In genomic region chr3:188947983-188948657, GRCh38 we compare ENCODE assay signal across 2 cellular contexts.
TF ChIP-seq lines count a peak whose summit lies in the region.

No MANE protein-coding gene starts in this region.

TF ChIP-seq in liver, 16 proteins besides CTCF, POLR2A, EP300 and RAD21 (continued from another document):
- TF ChIP-seq REST (IDR thresholded peaks at IDR 0.05) (peak; percentile 88), FOXA2 (IDR thresholded peaks at IDR 0.05) (peak; percentile 26)
- TF ChIP-seq, protein P1, sequence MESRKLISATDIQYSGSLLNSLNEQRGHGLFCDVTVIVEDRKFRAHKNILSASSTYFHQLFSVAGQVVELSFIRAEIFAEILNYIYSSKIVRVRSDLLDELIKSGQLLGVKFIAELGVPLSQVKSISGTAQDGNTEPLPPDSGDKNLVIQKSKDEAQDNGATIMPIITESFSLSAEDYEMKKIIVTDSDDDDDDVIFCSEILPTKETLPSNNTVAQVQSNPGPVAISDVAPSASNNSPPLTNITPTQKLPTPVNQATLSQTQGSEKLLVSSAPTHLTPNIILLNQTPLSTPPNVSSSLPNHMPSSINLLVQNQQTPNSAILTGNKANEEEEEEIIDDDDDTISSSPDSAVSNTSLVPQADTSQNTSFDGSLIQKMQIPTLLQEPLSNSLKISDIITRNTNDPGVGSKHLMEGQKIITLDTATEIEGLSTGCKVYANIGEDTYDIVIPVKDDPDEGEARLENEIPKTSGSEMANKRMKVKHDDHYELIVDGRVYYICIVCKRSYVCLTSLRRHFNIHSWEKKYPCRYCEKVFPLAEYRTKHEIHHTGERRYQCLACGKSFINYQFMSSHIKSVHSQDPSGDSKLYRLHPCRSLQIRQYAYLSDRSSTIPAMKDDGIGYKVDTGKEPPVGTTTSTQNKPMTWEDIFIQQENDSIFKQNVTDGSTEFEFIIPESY (IDR thresholded peaks at IDR 0.05) = peak; percentile 88

TF ChIP-seq in HepG2, 621 proteins besides CTCF, POLR2A, EP300 and RAD21 (continued from another document):
- no peak for TF ChIP-seq ZHX2 (IDR thresholded peaks at IDR 0.05; ENCODE audit: low read depth)
- TF ChIP-seq ZHX2 (CRISPR knock-in tag; IDR thresholded peaks at IDR 0.05; ENCODE audit: borderline replicate concordance) = no peak
- no peak for TF ChIP-seq ZNF343 (CRISPR knock-in tag; IDR thresholded peaks at IDR 0.05)
- TF ChIP-seq ZNF614 (CRISPR knock-in tag; IDR thresholded peaks at IDR 0.05; ENCODE audit: borderline replicate concordance) = no peak
- TF ChIP-seq ZNF841 (CRISPR knock-in tag; IDR thresholded peaks at IDR 0.05; ENCODE audit: borderline replicate concordance) = no peak
- TF ChIP-seq, protein P2, sequence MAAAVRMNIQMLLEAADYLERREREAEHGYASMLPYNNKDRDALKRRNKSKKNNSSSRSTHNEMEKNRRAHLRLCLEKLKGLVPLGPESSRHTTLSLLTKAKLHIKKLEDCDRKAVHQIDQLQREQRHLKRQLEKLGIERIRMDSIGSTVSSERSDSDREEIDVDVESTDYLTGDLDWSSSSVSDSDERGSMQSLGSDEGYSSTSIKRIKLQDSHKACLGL (CRISPR knock-in tag; IDR thresholded peaks at IDR 0.05) = no peak
- no peak for TF ChIP-seq MTF1 (CRISPR knock-in tag; IDR thresholded peaks at IDR 0.05)
- TF ChIP-seq AGO1 (IDR thresholded peaks at IDR 0.05; ENCODE audit: low read depth, low read length, poor library complexity, severe bottlenecking) = no peak
- no peak for TF ChIP-seq SNAI1 (CRISPR knock-in tag; IDR thresholded peaks at IDR 0.05; ENCODE audit: borderline replicate concordance)
- TF ChIP-seq, protein P3, sequence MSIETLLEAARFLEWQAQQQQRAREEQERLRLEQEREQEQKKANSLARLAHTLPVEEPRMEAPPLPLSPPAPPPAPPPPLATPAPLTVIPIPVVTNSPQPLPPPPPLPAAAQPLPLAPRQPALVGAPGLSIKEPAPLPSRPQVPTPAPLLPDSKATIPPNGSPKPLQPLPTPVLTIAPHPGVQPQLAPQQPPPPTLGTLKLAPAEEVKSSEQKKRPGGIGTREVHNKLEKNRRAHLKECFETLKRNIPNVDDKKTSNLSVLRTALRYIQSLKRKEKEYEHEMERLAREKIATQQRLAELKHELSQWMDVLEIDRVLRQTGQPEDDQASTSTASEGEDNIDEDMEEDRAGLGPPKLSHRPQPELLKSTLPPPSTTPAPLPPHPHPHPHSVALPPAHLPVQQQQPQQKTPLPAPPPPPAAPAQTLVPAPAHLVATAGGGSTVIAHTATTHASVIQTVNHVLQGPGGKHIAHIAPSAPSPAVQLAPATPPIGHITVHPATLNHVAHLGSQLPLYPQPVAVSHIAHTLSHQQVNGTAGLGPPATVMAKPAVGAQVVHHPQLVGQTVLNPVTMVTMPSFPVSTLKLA (IDR thresholded peaks at IDR 0.05) = no peak
- no peak for TF ChIP-seq CENPT (CRISPR knock-in tag; IDR thresholded peaks at IDR 0.05; ENCODE audit: low read depth)
- no peak for TF ChIP-seq MZF1 (CRISPR knock-in tag; IDR thresholded peaks at IDR 0.05; ENCODE audit: borderline replicate concordance)
- TF ChIP-seq, protein P4, sequence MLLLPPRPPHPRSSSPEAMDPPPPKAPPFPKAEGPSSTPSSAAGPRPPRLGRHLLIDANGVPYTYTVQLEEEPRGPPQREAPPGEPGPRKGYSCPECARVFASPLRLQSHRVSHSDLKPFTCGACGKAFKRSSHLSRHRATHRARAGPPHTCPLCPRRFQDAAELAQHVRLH (CRISPR knock-in tag; IDR thresholded peaks at IDR 0.05; ENCODE audit: borderline replicate concordance, low read depth) = no peak
- no peak for TF ChIP-seq ISL2 (CRISPR knock-in tag; IDR thresholded peaks at IDR 0.05)
- TF ChIP-seq PAF1 (CRISPR knock-in tag; IDR thresholded peaks at IDR 0.05) = no peak
TF ChIP-seq in HepG2: peak in this region for 0.
